Comparison of ENCODE assay signal across 1 cellular context in genomic region chr2:102070058-102070642, GRCh38.
TF ChIP-seq lines count a peak whose summit lies in the region.

No MANE protein-coding gene starts in this region.

TF ChIP-seq in HepG2, 621 proteins besides CTCF, POLR2A, EP300 and RAD21 (continued from another document and continues in another):
- TF ChIP-seq ZBTB10 (CRISPR knock-in tag; IDR thresholded peaks at IDR 0.05; ENCODE audit: borderline replicate concordance) (no peak), SOX5 (CRISPR knock-in tag; IDR thresholded peaks at IDR 0.05; ENCODE audit: borderline replicate concordance) (peak; percentile 19; the same call in 1 of the 2 replicates), ZSCAN12 (CRISPR knock-in tag; IDR thresholded peaks at IDR 0.05) (no peak), TFDP1 (CRISPR knock-in tag; IDR thresholded peaks at IDR 0.05; ENCODE audit: borderline replicate concordance) (peak; percentile 18; the same call in 1 of the 2 replicates), ISL2 (CRISPR knock-in tag; IDR thresholded peaks at IDR 0.05) (0 out of 2 replicates have a peak, but pooled peaks have one; percentile 25), ZNF496 (CRISPR knock-in tag; IDR thresholded peaks at IDR 0.05; ENCODE audit: insufficient replicate concordance) (no peak), HOMEZ (CRISPR knock-in tag; IDR thresholded peaks at IDR 0.05; ENCODE audit: low read depth) (0 out of 2 replicates have a peak, but pooled peaks have one; percentile 30), CBX5 (CRISPR knock-in tag; IDR thresholded peaks at IDR 0.05; ENCODE audit: borderline replicate concordance) (no peak), SMAD1 (CRISPR knock-in tag; IDR thresholded peaks at IDR 0.05; ENCODE audit: borderline replicate concordance, low read depth) (0 out of 2 replicates have a peak, but pooled peaks have one; percentile 24), ZBTB26 (CRISPR knock-in tag; IDR thresholded peaks at IDR 0.05; ENCODE audit: borderline replicate concordance) (peak; percentile 30; the same call in 1 of the 2 replicates), PATZ1 (CRISPR knock-in tag; IDR thresholded peaks at IDR 0.05) (no peak), ZNF691 (CRISPR knock-in tag; IDR thresholded peaks at IDR 0.05; ENCODE audit: borderline replicate concordance, low read depth) (peak; percentile 10; the same call in 1 of the 2 replicates), PRDM10 (CRISPR knock-in tag; IDR thresholded peaks at IDR 0.05; ENCODE audit: low read depth) (no peak), GATAD2A (CRISPR knock-in tag; IDR thresholded peaks at IDR 0.05) (peak; percentile 48), CREB1 (IDR thresholded peaks at IDR 0.05) (no peak), CREB1 (CRISPR knock-in tag; IDR thresholded peaks at IDR 0.05) (no peak), TBX3 (IDR thresholded peaks at IDR 0.05; ENCODE audit: borderline replicate concordance) (no peak), BCL6 (CRISPR knock-in tag; IDR thresholded peaks at IDR 0.05) (peak; percentile 27; the same call in 1 of the 2 replicates), ZNF740 (CRISPR knock-in tag; IDR thresholded peaks at IDR 0.05) (no peak), POGZ (CRISPR knock-in tag; IDR thresholded peaks at IDR 0.05) (peak; percentile 73), SOX13 (IDR thresholded peaks at IDR 0.05) (no peak), SOX13 (CRISPR knock-in tag; conservative IDR thresholded peaks at IDR 0.05 in 1 of 2, IDR thresholded peaks at IDR 0.05 in 1 of 2) (0 out of 4 replicates have a peak, but pooled peaks of 1 of the 2 experiments have one; percentile 16), GPN1 (CRISPR knock-in tag; IDR thresholded peaks at IDR 0.05; ENCODE audit: borderline replicate concordance) (no peak), MTA3 (CRISPR knock-in tag; IDR thresholded peaks at IDR 0.05) (no peak), ELF4 (CRISPR knock-in tag; IDR thresholded peaks at IDR 0.05; ENCODE audit: borderline replicate concordance) (no peak; the same call in 1 of the 2 replicates), NFIC (IDR thresholded peaks at IDR 0.05; ENCODE audit: low read length) (peak; percentile 72; the same call in 1 of the 2 replicates), KDM5A (IDR thresholded peaks at IDR 0.05; ENCODE audit: borderline replicate concordance, low read length) (0 out of 2 replicates have a peak, but pooled peaks have one; percentile 24), SNAPC4 (CRISPR knock-in tag; IDR thresholded peaks at IDR 0.05) (peak; percentile 54; the same call in 1 of the 2 replicates), ZFY (CRISPR knock-in tag; IDR thresholded peaks at IDR 0.05) (peak; percentile 82), ZNF331 (CRISPR knock-in tag; IDR thresholded peaks at IDR 0.05) (peak; percentile 31; the same call in 1 of the 2 replicates), HNRNPUL1 (IDR thresholded peaks at IDR 0.05; ENCODE audit: low read depth, low read length) (no peak), TAF15 (IDR thresholded peaks at IDR 0.05; ENCODE audit: low read depth, low read length, poor library complexity, severe bottlenecking) (no peak), SMC3 (IDR thresholded peaks at IDR 0.05; ENCODE audit: low read length) (peak; percentile 53), MEF2D (CRISPR knock-in tag; IDR thresholded peaks at IDR 0.05) (peak; percentile 15; the same call in 1 of the 2 replicates), ARID3A (IDR thresholded peaks at IDR 0.05; ENCODE audit: low read depth, low read length) (peak; percentile 72; the same call in 1 of the 2 replicates)
